27 cellular contexts compared by ENCODE assay signal in genomic region chr6:111176038-111176762, GRCh38.
"Had no signal": no experiment of that assay in that cellular context is flagged by ENCODE, and none has a peak within 500 bp of the region (broad histone marks: within the 10 kb centered on the region; RNA-seq: fewer than 3 reads in every experiment).

No MANE protein-coding gene starts in this region.

- H3K4me1 Mint-ChIP-seq: brain had no signal

- DNase-seq: activated B cell treated with CpG ODN at 0.5 μM for 24 hours; activated CD4-positive, alpha-beta memory T cell treated with anti-CD3 and anti-CD28 coated beads for 36 hours; activated CD4-positive, alpha-beta T cell treated with anti-CD3 and anti-CD28 coated beads, Interleukin-2, amount 10 ng/mL, durations not matched to agents 7 days and 5 days; activated CD8-positive, alpha-beta memory T cell treated with anti-CD3 and anti-CD28 coated beads for 24 hours; activated effector memory CD4-positive, alpha-beta T cell treated with anti-CD3 and anti-CD28 coated beads, Interleukin-2, amount 50 U/mL, for 16 hours; activated naive CD4-positive, alpha-beta T cell treated with Interleukin-2 at 50 U/mL for 16 hours; activated naive CD8-positive, alpha-beta T cell treated with anti-CD3 and anti-CD28 coated beads, Interleukin-2, amount 50 U/mL, for 24 hours; activated T-cell treated with anti-CD3 and anti-CD28 coated beads, Interleukin-2, amount 50 U/mL, for 4 hours; amniotic stem cell; MG63; NCI-H1105; NCI-H1436; NCI-H187 treated with DMSO at 0.1 percent for 48 hours; NCI-H2081 treated with DMSO at 0.1 percent for 48 hours; NCI-H446 treated with DMSO at 0.1 percent for 48 hours; NCI-H774; OCI-M1; RPMI8226; T-cell; T1000 had no signal

- H3K27ac ChIP-seq: ascending aorta, SK-N-MC had no signal

- H3K9me3 ChIP-seq: ascending aorta, MG63 had no signal

- ATAC-seq: activated naive CD4-positive, alpha-beta T cell treated with anti-CD3 and anti-CD28 coated beads, Interleukin-2, amount 50 U/mL, for 72 hours; activated naive CD8-positive, alpha-beta T cell treated with anti-CD3 and anti-CD28 coated beads, Interleukin-2, amount 50 U/mL, for 24 hours; activated T-cell treated with anti-CD3 and anti-CD28 coated beads, Interleukin-2, amount 50 U/mL, for 4 hours; Panc1; Right ventricle myocardium inferior; T-cell had no signal

- H3K4me1 ChIP-seq: ascending aorta had no signal

- H3K27me3 ChIP-seq: ascending aorta, MG63 had no signal

- H3K27ac Mint-ChIP-seq: activated B cell treated with CpG ODN at 0.5 μM for 24 hours; activated CD4-positive, alpha-beta memory T cell treated with anti-CD3 and anti-CD28 coated beads for 36 hours; activated CD4-positive, alpha-beta T cell treated with anti-CD3 and anti-CD28 coated beads, Interleukin-2, amount 10 ng/mL, durations not matched to agents 7 days and 5 days; activated naive CD4-positive, alpha-beta T cell treated with anti-CD3 and anti-CD28 coated beads, Interleukin-2, amount 50 U/mL, for 72 hours; activated naive CD8-positive, alpha-beta T cell treated with anti-CD3 and anti-CD28 coated beads, Interleukin-2, amount 50 U/mL, for 24 hours; brain; T-cell had no signal

- H3K9me3 Mint-ChIP-seq: activated B cell treated with CpG ODN at 0.5 μM for 24 hours; activated CD4-positive, alpha-beta memory T cell treated with anti-CD3 and anti-CD28 coated beads for 36 hours; activated CD4-positive, alpha-beta T cell treated with anti-CD3 and anti-CD28 coated beads, Interleukin-2, amount 10 ng/mL, durations not matched to agents 7 days and 5 days; activated naive CD4-positive, alpha-beta T cell treated with anti-CD3 and anti-CD28 coated beads, Interleukin-2, amount 50 U/mL, for 72 hours; activated naive CD8-positive, alpha-beta T cell treated with anti-CD3 and anti-CD28 coated beads, Interleukin-2, amount 50 U/mL, for 24 hours; activated T-cell treated with anti-CD3 and anti-CD28 coated beads, Interleukin-2, amount 50 U/mL, for 4 hours; brain; T-cell had no signal

- H3K27me3 Mint-ChIP-seq: activated B cell treated with CpG ODN at 0.5 μM for 24 hours; activated CD4-positive, alpha-beta memory T cell treated with anti-CD3 and anti-CD28 coated beads for 36 hours; activated CD4-positive, alpha-beta T cell treated with anti-CD3 and anti-CD28 coated beads, Interleukin-2, amount 10 ng/mL, durations not matched to agents 7 days and 5 days; activated naive CD8-positive, alpha-beta T cell treated with anti-CD3 and anti-CD28 coated beads, Interleukin-2, amount 50 U/mL, for 24 hours; brain; T-cell had no signal

- H3K4me3 ChIP-seq: ascending aorta, MG63, SK-N-MC had no signal

- H3K36me3 ChIP-seq: ascending aorta, MG63 had no signal

- H3K4me3 Mint-ChIP-seq: activated B cell treated with CpG ODN at 0.5 μM for 24 hours; activated CD4-positive, alpha-beta memory T cell treated with anti-CD3 and anti-CD28 coated beads for 36 hours; activated CD4-positive, alpha-beta T cell treated with anti-CD3 and anti-CD28 coated beads, Interleukin-2, amount 10 ng/mL, durations not matched to agents 7 days and 5 days; activated naive CD8-positive, alpha-beta T cell treated with anti-CD3 and anti-CD28 coated beads, Interleukin-2, amount 50 U/mL, for 24 hours; activated T-cell treated with anti-CD3 and anti-CD28 coated beads, Interleukin-2, amount 50 U/mL, for 4 hours; brain; T-cell had no signal

- FAIRE-seq: TTC549 had no signal
